Comparison of ENCODE assay signal across 24 cellular contexts in genomic region chr4:73075832-73076231, GRCh38. TPM values are rescaled to one million over a fixed set of nuclear protein-coding genes. Genes with fewer than 3 reads are reported as not detected.
A peak's percentile ranks its signal among the peaks of the same experiment; 100 is the strongest.
DNase-seq lines count a peak whose midpoint lies in the region; ATAC-seq, FAIRE-seq and TF ChIP-seq lines count a peak whose summit lies in the region.
"Had no signal": no experiment of that assay in that cellular context is flagged by ENCODE, and none has a peak within 500 bp of the region (broad histone marks: within the 10 kb centered on the region; RNA-seq: fewer than 3 reads in every experiment).

No MANE protein-coding gene starts in this region.

- peaks cover 3% of the 10 kb centered on the region for H3K4me1 Mint-ChIP-seq in activated T-cell treated with anti-CD3 and anti-CD28 coated beads, Interleukin-2, amount 50 U/mL, for 72 hours (ENCODE audit: low read depth)
- peaks cover 7% of the 10 kb centered on the region for H3K4me1 Mint-ChIP-seq in activated T-cell treated with anti-CD3 and anti-CD28 coated beads, Interleukin-2, amount 50 U/mL, for 4 hours (ENCODE audit: low read depth)
- H3K4me1 Mint-ChIP-seq: B cell, CD14-positive monocyte, H9 had no signal

- H2AFZ ChIP-seq in HCT116 (ENCODE audit: low read depth, low read length, poor library complexity, severe bottlenecking) (no peak overlapping the region), K562 (ENCODE audit: low read depth, low read length) (no peak overlapping the region)

- FAIRE-seq in A549 (lab: Jason Lieb, UNC) (no peak), K562 (lab: Jason Lieb, UNC) (no peak)

- DNase-seq in activated T-cell treated with anti-CD3 and anti-CD28 coated beads, Interleukin-2, amount 50 U/mL, for 72 hours = no peak
- no peak for DNase-seq in activated T-cell treated with anti-CD3 and anti-CD28 coated beads, Interleukin-2, amount 50 U/mL, for 4 hours
- DNase-seq in A549 (ENCODE audit: low read depth in 1 of 2, low spot score in 1 of 2) (no peak), HCT116 (ENCODE audit: low read depth, low spot score) (no peak), K562 (ENCODE audit: extremely low read depth in 1 of 4, low spot score in 3 of 4) (no peak), NCI-H1930 (lab: John Stamatoyannopoulos, UW) (no peak), NK-92 (lab: John Stamatoyannopoulos, UW; ENCODE audit: unreplicated experiment) (no peak)
- DNase-seq: DMS79 treated with DMSO at 0.1 percent for 48 hours, H9, NCI-H1105, NCI-H146, NCI-H2029 treated with DMSO at 0.1 percent for 48 hours, NCI-H2171, NCI-H345, NCI-H524 treated with DMSO at 0.1 percent for 48 hours, NCI-H82, RPMI8226, SHP77, SW 1271 had no signal

- H4K20me1 ChIP-seq in HCT116 (ENCODE audit: insufficient read depth) (no peaks in the 10 kb centered on the region; the same call in 1 of the 2 replicates), K562 (replicated peaks; ENCODE audit: control insufficient read depth, insufficient read depth, low read length) (no peaks in the 10 kb centered on the region)

- H3K36me3 Mint-ChIP-seq in activated T-cell treated with anti-CD3 and anti-CD28 coated beads, Interleukin-2, amount 50 U/mL, for 72 hours (ENCODE audit: insufficient read depth in 2 of 2) = peaks cover 5 to 21% of the 10 kb centered on the region in 2 donors
- peaks cover 27% of the 10 kb centered on the region for H3K36me3 Mint-ChIP-seq in activated T-cell treated with anti-CD3 and anti-CD28 coated beads, Interleukin-2, amount 50 U/mL, for 4 hours (ENCODE audit: insufficient read depth)

- H3K9me3 ChIP-seq in A549 = no peaks in the 10 kb centered on the region
- H3K9me3 ChIP-seq in HCT116 (ENCODE audit: control insufficient read depth in 1 of 2, insufficient read depth in 1 of 2, low read depth in 1 of 2, low read length in 2 of 2) = no peaks in the 10 kb centered on the region
- H3K9me3 ChIP-seq in K562 (replicated peaks; ENCODE audit: control insufficient read depth, insufficient read depth, low read depth, low read length) = no peaks in the 10 kb centered on the region

- H3K27ac Mint-ChIP-seq in activated T-cell treated with anti-CD3 and anti-CD28 coated beads, Interleukin-2, amount 50 U/mL, for 72 hours = peak overlapping the region; percentile 33
- H3K27ac Mint-ChIP-seq: B cell, H9 had no signal

- H3K9me1 ChIP-seq in K562 (ENCODE audit: control insufficient read depth, insufficient read depth, low read length) = no peaks in the 10 kb centered on the region

- POLR2A ChIA-PET in A549 (lab: Yijun Ruan, JAX) (no interaction called here), HCT116 (lab: Charles Lee) (no interaction called here), K562 (lab: Yijun Ruan, JAX) (no interaction called here)

- ATAC-seq in activated T-cell treated with anti-CD3 and anti-CD28 coated beads, Interleukin-2, amount 50 U/mL, for 72 hours (replicated peaks in 1 of 2) = no peak
- ATAC-seq in activated T-cell treated with anti-CD3 and anti-CD28 coated beads, Interleukin-2, amount 50 U/mL, for 4 hours = no peak
- ATAC-seq in A549 = no peak
- ATAC-seq in HCT116 = no peak
- no peak for ATAC-seq in K562
- ATAC-seq in HG02852 (IDR thresholded peaks at IDR 0.05; ENCODE audit: unreplicated experiment) = no peak

- CTCF ChIA-PET in A549 (lab: Yijun Ruan, JAX) = no interaction called here
- CTCF ChIA-PET in HCT116 (lab: Charles Lee) = no interaction called here
- CTCF ChIA-PET in K562 (lab: Yijun Ruan, JAX; ENCODE audit: low intra/inter-chr PET ratio) = no interaction called here

- H3K79me2 ChIP-seq in HCT116 (ENCODE audit: insufficient read depth, low read length) (peaks cover 17% of the 10 kb centered on the region), K562 (ENCODE audit: control insufficient read depth, insufficient read depth, low read length) (peaks cover 8% of the 10 kb centered on the region; the same call in 1 of the 3 replicates)

- H3K4me1 ChIP-seq in A549 (no peaks in the 10 kb centered on the region), HCT116 (ENCODE audit: control insufficient read depth in 1 of 2, insufficient read depth in 2 of 2, low read length in 2 of 2) (peaks cover 0 to 6% of the 10 kb centered on the region in 2 experiments; a peak in 1 of 4 replicates), K562 (replicated peaks in 1 of 2; ENCODE audit: control insufficient read depth in 2 of 2, insufficient read depth in 2 of 2, low read length in 2 of 2) (no peaks in the 10 kb centered on the region; a peak in 1 of 5 replicates)

- no peak for TF ChIP-seq RAD21 in A549 (conservative IDR thresholded peaks at IDR 0.05 in 1 of 2, IDR thresholded peaks at IDR 0.05 in 1 of 2)
- no peak for TF ChIP-seq RAD21 in HCT116 (IDR thresholded peaks at IDR 0.05; ENCODE audit: low read depth)
- no peak for TF ChIP-seq RAD21 in K562 (CRISPR knock-in tag; conservative IDR thresholded peaks at IDR 0.05 in 1 of 2, IDR thresholded peaks at IDR 0.05 in 1 of 2)

- H3K4me3 ChIP-seq in A549 (no peak overlapping the region), HCT116 (replicated peaks in 1 of 2; ENCODE audit: low read depth in 1 of 2, low read length in 2 of 2) (no peak overlapping the region), K562 (no peak overlapping the region)

- H3K4me3 Mint-ChIP-seq in activated T-cell treated with anti-CD3 and anti-CD28 coated beads, Interleukin-2, amount 50 U/mL, for 72 hours = no peak overlapping the region
- no peak overlapping the region for H3K4me3 Mint-ChIP-seq in activated T-cell treated with anti-CD3 and anti-CD28 coated beads, Interleukin-2, amount 50 U/mL, for 4 hours
- H3K4me3 Mint-ChIP-seq: B cell, CD14-positive monocyte, H9 had no signal

- BruUV-seq in HCT116 (replicated peaks; lab: Mats Ljungman, UMichigan) (TSS peak; percentile 29), K562 (replicated peaks; lab: Mats Ljungman, UMichigan) (TSS peak; percentile 24)

- TF ChIP-seq POLR2A in A549 (IDR thresholded peaks at IDR 0.05; ENCODE audit: low read length) = no peak
- no peak for TF ChIP-seq POLR2A in HCT116 (IDR thresholded peaks at IDR 0.05; ENCODE audit: borderline replicate concordance, extremely low read depth, insufficient read depth, insufficient read length)
- TF ChIP-seq POLR2A in K562 (conservative IDR thresholded peaks at IDR 0.05) = no peak

- RAD21 ChIA-PET in HCT116 (lab: Charles Lee; ENCODE audit: low non-redundant PET in 1 of 2, low total read pairs in 2 of 2, uncharacterized antibody in 2 of 2, unreplicated experiment in 2 of 2) = no interaction called here

- no peak for TF ChIP-seq EP300 in A549 (IDR thresholded peaks at IDR 0.05)
- TF ChIP-seq EP300 in K562 (IDR thresholded peaks at IDR 0.05; ENCODE audit: low read length) = no peak

- H3K9me2 ChIP-seq in HCT116 (ENCODE audit: insufficient read depth) = no peaks in the 10 kb centered on the region

- H3K27me3 Mint-ChIP-seq in activated T-cell treated with anti-CD3 and anti-CD28 coated beads, Interleukin-2, amount 50 U/mL, for 72 hours (ENCODE audit: low read depth) = no peaks in the 10 kb centered on the region
- no peaks in the 10 kb centered on the region for H3K27me3 Mint-ChIP-seq in activated T-cell treated with anti-CD3 and anti-CD28 coated beads, Interleukin-2, amount 50 U/mL, for 4 hours (ENCODE audit: low read depth)
- H3K27me3 Mint-ChIP-seq: B cell had no signal

- H3K4me2 ChIP-seq in A549 (no peak overlapping the region), HCT116 (ENCODE audit: low read length) (no peak overlapping the region), K562 (ENCODE audit: insufficient read depth, low read length) (no peak overlapping the region)
- H3K4me2 ChIP-seq: KMS-11 had no signal

- 81% methylated on average over 3 of the region's 3 CpGs for WGBS in A549 (ENCODE audit: missing lambda C conversion rate)
- WGBS in K562 (ENCODE audit: insufficient coverage, low coverage, missing lambda C conversion rate) = 97% methylated on average over 3 of the region's 3 CpGs

- H3K27me3 ChIP-seq in HCT116 (ENCODE audit: insufficient read depth, low read length) (no peaks in the 10 kb centered on the region), K562 (ENCODE audit: control insufficient read depth in 2 of 2, insufficient read depth in 2 of 2, low read length in 2 of 2) (no peaks in the 10 kb centered on the region)

- in situ Hi-C loops in K562 (cut with MboI) = no loop called here

- TF ChIP-seq CTCF in A549 (IDR thresholded peaks at IDR 0.05) (no peak), HCT116 (IDR thresholded peaks at IDR 0.05 in 2 of 3, conservative IDR thresholded peaks at IDR 0.05 in 1 of 3; ENCODE audit: borderline replicate concordance in 1 of 3, insufficient read depth in 1 of 3, low read depth in 2 of 3, low read length in 2 of 3) (no peak), K562 (IDR thresholded peaks at IDR 0.05 in 2 of 3, conservative IDR thresholded peaks at IDR 0.05 in 1 of 3; ENCODE audit: insufficient read depth in 2 of 3, low read depth in 1 of 3, low read length in 3 of 3) (no peak)

- H3K36me3 ChIP-seq in HCT116 (ENCODE audit: control insufficient read depth in 1 of 2, insufficient read depth in 2 of 2, low read length in 2 of 2) = peaks cover 20 to 35% of the 10 kb centered on the region in 2 experiments; a peak in 3 of 4 replicates
- peaks cover 82% of the 10 kb centered on the region for H3K36me3 ChIP-seq in K562 (ENCODE audit: control insufficient read depth, insufficient read depth, low read length)

- no peak overlapping the region for H3K27ac ChIP-seq in A549
- H3K27ac ChIP-seq in HCT116 (ENCODE audit: low read depth, low read length) = no peak overlapping the region
- no peak overlapping the region for H3K27ac ChIP-seq in K562 (ENCODE audit: extremely low read depth, low read depth, low read length)
- H3K27ac ChIP-seq: HL-60, KMS-11 had no signal

- intact Hi-C loops in HCT116 (cut with micrococcal nuclease) (no loop called here), K562 (cut with micrococcal nuclease) (no loop called here)

- H3K9ac ChIP-seq in HCT116 (ENCODE audit: low read length) (no peak overlapping the region), K562 (ENCODE audit: insufficient read depth in 1 of 2, low read depth in 2 of 2, low read length in 2 of 2) (no peak overlapping the region)
- H3K9ac ChIP-seq: KMS-11 had no signal

- H3K9me3 Mint-ChIP-seq in activated T-cell treated with anti-CD3 and anti-CD28 coated beads, Interleukin-2, amount 50 U/mL, for 72 hours = no peaks in the 10 kb centered on the region
- no peaks in the 10 kb centered on the region for H3K9me3 Mint-ChIP-seq in activated T-cell treated with anti-CD3 and anti-CD28 coated beads, Interleukin-2, amount 50 U/mL, for 4 hours
- H3K9me3 Mint-ChIP-seq: CD14-positive monocyte, H9 had no signal

RNA-seq across cellular contexts. Expression of gene COX18, which starts 6.3 kb away (rescaled TPM):
- 10 to 100 TPM; 19.1 to 20.3 TPM for total RNA-seq in activated T-cell treated with anti-CD3 and anti-CD28 coated beads, Interleukin-2, amount 50 U/mL, for 72 hours
- 10 to 100 TPM; 22.1 to 25.2 (median 23.0) TPM for total RNA-seq in activated T-cell treated with anti-CD3 and anti-CD28 coated beads, Interleukin-2, amount 50 U/mL, for 4 hours
- polyA plus RNA-seq in A549 (2011; rRNA removed) (17.6 and 18.6 TPM in 2 replicates), A549 (2017; fragmentation: RNase III; extraction: RNeasy Plus Mini Kit Qiagen cat#74134 plus additional on column Dnase treatment) (8.3 to 11.2 TPM (median 9.7 TPM) in 3 replicates), K562 (2011; rRNA removed) (21.3 and 24.2 TPM in 2 replicates), K562 (2014; fragmentation: Illumina TruSeq; extraction: Trizol) (10.1 and 12.5 TPM in 2 replicates), K562 (2014; fragmentation: Nextera tagmentation; extraction: Ambion mirVana) (1 to 10 TPM; 7.0 to 7.2 TPM), K562 (2014; rRNA removed) (15.4 and 16.7 TPM in 2 replicates)
- 5.4 and 7.9 TPM in 2 replicates for polyA plus RNA-seq in A549 (2012; cell fraction: cytosol; rRNA removed)
- polyA plus RNA-seq in A549 (2012; cell fraction: nucleus; rRNA removed) = 6.2 and 10.3 TPM in 2 replicates
- 17.2 and 18.8 TPM in 2 replicates for polyA minus RNA-seq in A549 (2011; rRNA and poly(A)+ RNA removed)
- total RNA-seq in HCT116 (2021; ENCODE audit: unreplicated experiment) (12.5 TPM), K562 (2014; rRNA removed) (17.3 and 19.8 TPM in 2 replicates), K562 (2014; rRNA removed; fragmentation: Illumina TruSeq; extraction: Trizol) (14.7 and 17.0 TPM in 2 replicates), K562 (2015; rRNA removed; fragmentation: Illumina TruSeq; extraction: Trizol) (13.3 and 13.6 TPM in 2 replicates), K562 (2021) (15.3 and 17.5 TPM in 2 replicates)
- 4.3 and 7.0 TPM in 2 replicates for polyA plus RNA-seq in HCT116 (2012)
- total RNA-seq in K562 (2011; cell fraction: chromatin; rRNA removed; ENCODE audit: low replicate concordance) = 7.3 and 10.1 TPM in 2 replicates
- total RNA-seq in K562 (2011; cell fraction: nucleolus; rRNA removed) = 12.2 and 14.5 TPM in 2 replicates
- total RNA-seq in K562 (2011; cell fraction: nucleoplasm; rRNA removed) = 12.0 and 13.0 TPM in 2 replicates
- polyA plus RNA-seq in K562 (2011; cell fraction: cytosol; rRNA removed) = 22.9 and 27.6 TPM in 2 replicates
- 11.8 and 14.8 TPM in 2 replicates for polyA plus RNA-seq in K562 (2011; cell fraction: nucleus; rRNA removed)
- 9.5 and 14.0 TPM in 2 replicates for polyA plus RNA-seq in K562 (2012)
- polyA minus RNA-seq in K562 (2011; rRNA and poly(A)+ RNA removed) = 30.4 and 33.5 TPM in 2 replicates
- polyA minus RNA-seq in K562 (2011; cell fraction: cytosol; rRNA and poly(A)+ RNA removed) = 15.7 and 25.2 TPM in 2 replicates
- polyA minus RNA-seq in K562 (2011; cell fraction: nucleus; rRNA and poly(A)+ RNA removed) = 9.0 and 11.3 TPM in 2 replicates
